ENCODE assay signal across 14 cellular contexts in genomic region chr3:66489577-66489976, GRCh38. TPM values are rescaled to one million over a fixed set of nuclear protein-coding genes. Genes with fewer than 3 reads are reported as not detected.
DNase-seq lines count a peak whose midpoint lies in the region; ATAC-seq, FAIRE-seq and TF ChIP-seq lines count a peak whose summit lies in the region.
"Had no signal": no experiment of that assay in that cellular context is flagged by ENCODE, and none has a peak within 500 bp of the region (broad histone marks: within the 10 kb centered on the region; RNA-seq: fewer than 3 reads in every experiment).

No MANE protein-coding gene starts in this region.

- no peaks in the 10 kb centered on the region for H3K79me2 ChIP-seq in mammary epithelial cell (ENCODE audit: insufficient read depth, low read length)

- H3K9ac ChIP-seq in mammary epithelial cell (ENCODE audit: insufficient read depth, low read length) (no peak overlapping the region), mesenchymal stem cell (ENCODE audit: low read length) (no peak overlapping the region)

- H3K4me1 Mint-ChIP-seq in activated CD8-positive, alpha-beta T cell treated with anti-CD3 and anti-CD28 coated beads for 36 hours (ENCODE audit: low read depth): peaks cover 64% of the 10 kb centered on the region

- H3K36me3 ChIP-seq in breast epithelium (no peaks in the 10 kb centered on the region), mammary epithelial cell (ENCODE audit: insufficient read depth, low read length) (no peaks in the 10 kb centered on the region), mesenchymal stem cell (ENCODE audit: control insufficient read depth in 1 of 2, insufficient read depth in 2 of 2, low read depth in 1 of 2, low read length in 2 of 2) (no peaks in the 10 kb centered on the region), upper lobe of left lung (no peaks in the 10 kb centered on the region)

- no peak overlapping the region for H2AK5ac ChIP-seq in mesenchymal stem cell (ENCODE audit: low read length, severe bottlenecking)

- H3K4me1 ChIP-seq in breast epithelium: peaks cover 3 to 39% of the 10 kb centered on the region in 2 donors
- H3K4me1 ChIP-seq in mammary epithelial cell (ENCODE audit: insufficient read depth, low read length): no peaks in the 10 kb centered on the region
- H3K4me1 ChIP-seq in mesenchymal stem cell (ENCODE audit: control insufficient read depth, insufficient read depth, low read depth, low read length): peaks cover 14% of the 10 kb centered on the region
- H3K4me1 ChIP-seq in upper lobe of left lung: peaks cover 50 to 93% (median 61%) of the 10 kb centered on the region in 4 donors

- H2AFZ ChIP-seq in mammary epithelial cell (ENCODE audit: low read depth, low read length): no peak overlapping the region
- no peak overlapping the region for H2AFZ ChIP-seq in mesenchymal stem cell (ENCODE audit: low read depth, low read length)

- H3K9me3 ChIP-seq in breast epithelium (no peaks in the 10 kb centered on the region), mammary epithelial cell (replicated peaks; ENCODE audit: insufficient read depth, low read length) (no peaks in the 10 kb centered on the region), mesenchymal stem cell (ENCODE audit: control insufficient read depth, low read length) (no peaks in the 10 kb centered on the region), upper lobe of left lung (no peaks in the 10 kb centered on the region)

- no peaks in the 10 kb centered on the region for H4K20me1 ChIP-seq in mammary epithelial cell (ENCODE audit: insufficient read depth, low read length)

- no peak overlapping the region for H2BK15ac ChIP-seq in mesenchymal stem cell (ENCODE audit: low read depth, poor library complexity, severe bottlenecking)

- H3K27ac ChIP-seq in breast epithelium (peak overlapping the region; percentile 75 to 93), mammary epithelial cell (ENCODE audit: insufficient read depth, low read depth, low read length) (no peak overlapping the region), mesenchymal stem cell (ENCODE audit: low read length, poor library complexity, severe bottlenecking) (no peak overlapping the region), upper lobe of left lung (peak overlapping the region in 3 of 4 donors; percentile 17 to 75 (median 73))

- ATAC-seq in activated CD8-positive, alpha-beta T cell treated with anti-CD3 and anti-CD28 coated beads for 36 hours: peak; percentile 85
- ATAC-seq in upper lobe of left lung (ENCODE audit: low FRiP score in 2 of 2): no peak
- ATAC-seq: HepG2 had no signal

- no peak for TF ChIP-seq EP300 in upper lobe of left lung (IDR thresholded peaks at IDR 0.05)

- H2BK12ac ChIP-seq in mesenchymal stem cell (ENCODE audit: low read length in 2 of 2): peak overlapping the region; percentile 56 to 99

- H2BK120ac ChIP-seq in mesenchymal stem cell (ENCODE audit: low read depth, low read length): peak overlapping the region; percentile 54

- intact Hi-C loops in breast epithelium (cut with DNase I; ENCODE audit: low total_unique reads) (no loop called here), mammary epithelial cell (cut with micrococcal nuclease) (no loop called here)
- intact Hi-C loops in activated CD8-positive, alpha-beta T cell treated with anti-CD3 and anti-CD28 coated beads for 36 hours (cut with micrococcal nuclease): no loop called here

- no peak overlapping the region for H3K4me3 ChIP-seq in breast epithelium
- H3K4me3 ChIP-seq in mammary epithelial cell (replicated peaks in 1 of 3; ENCODE audit: insufficient read depth in 1 of 3, low read depth in 2 of 3, low read length in 3 of 3): no peak overlapping the region
- H3K4me3 ChIP-seq in mesenchymal stem cell (ENCODE audit: insufficient read depth in 1 of 2, low read depth in 1 of 2, low read length in 2 of 2): no peak overlapping the region
- H3K4me3 ChIP-seq in upper lobe of left lung: no peak overlapping the region

- in situ Hi-C loops in mammary epithelial cell (cut with MboI; ENCODE audit: low sequenced_read_pairs in 2 of 2): no loop called here

- BruUV-seq in mammary epithelial cell (replicated peaks; lab: Mats Ljungman, UMichigan): no TSS peak

- H3K23ac ChIP-seq in mesenchymal stem cell (ENCODE audit: low read length in 2 of 2): no peak overlapping the region

- peak overlapping the region in 1 of 2 experiments; percentile 81 for H3K4ac ChIP-seq in mesenchymal stem cell (ENCODE audit: low read depth in 1 of 2, low read length in 2 of 2)

- DNase-seq in breast epithelium (ENCODE audit: low spot score in 2 of 2): no peak
- DNase-seq in mammary epithelial cell: no peak
- peak; percentile 70 for DNase-seq in activated CD8-positive, alpha-beta T cell treated with anti-CD3 and anti-CD28 coated beads for 36 hours
- no peak for DNase-seq in mesenchymal stem cell
- no peak for DNase-seq in upper lobe of left lung
- no peak for DNase-seq in midbrain (lab: John Stamatoyannopoulos, UW)
- no peak for DNase-seq in H54 (ENCODE audit: insufficient read length, low spot score)
- no peak for DNase-seq in NCI-H1436 (lab: John Stamatoyannopoulos, UW)
- DNase-seq: NCI-H2029 had no signal

- CTCF ChIA-PET in mammary epithelial cell (lab: Charles Lee; ENCODE audit: low non-redundant PET): no interaction called here
- CTCF ChIA-PET in activated CD8-positive, alpha-beta T cell treated with anti-CD3 and anti-CD28 coated beads for 36 hours (lab: Charles Lee): interaction anchor here (1.8 to 2.8 kb wide), 3 partner anchors 9 to 82 kb away, joined by 5 to 7 read pairs (median 6); no protein-coding TSS in a partner anchor

- H4K91ac ChIP-seq in mesenchymal stem cell (ENCODE audit: low read length): peak overlapping the region; percentile 92

- H4K8ac ChIP-seq in mesenchymal stem cell (ENCODE audit: low read length): no peak overlapping the region

- no peaks in the 10 kb centered on the region for H3K9me3 Mint-ChIP-seq in activated CD8-positive, alpha-beta T cell treated with anti-CD3 and anti-CD28 coated beads for 36 hours
- H3K9me3 Mint-ChIP-seq: memory B cell had no signal

- no peaks in the 10 kb centered on the region for H3K27me3 Mint-ChIP-seq in activated CD8-positive, alpha-beta T cell treated with anti-CD3 and anti-CD28 coated beads for 36 hours

- peak overlapping the region; percentile 55 for H3K4me3 Mint-ChIP-seq in activated CD8-positive, alpha-beta T cell treated with anti-CD3 and anti-CD28 coated beads for 36 hours
- H3K4me3 Mint-ChIP-seq: memory B cell had no signal

- H3K79me1 ChIP-seq in mesenchymal stem cell (replicated peaks; ENCODE audit: low read length, poor library complexity, severe bottlenecking): peaks cover 3% of the 10 kb centered on the region

- no peak for TF ChIP-seq CTCF in breast epithelium (IDR thresholded peaks at IDR 0.05)
- no peak for TF ChIP-seq CTCF in mammary epithelial cell (conservative IDR thresholded peaks at IDR 0.05 in 1 of 2, IDR thresholded peaks at IDR 0.05 in 1 of 2; ENCODE audit: extremely low read depth in 1 of 2, insufficient read depth in 1 of 2, low read depth in 1 of 2, low read length in 2 of 2)
- TF ChIP-seq CTCF in activated CD8-positive, alpha-beta T cell treated with anti-CD3 and anti-CD28 coated beads for 36 hours (IDR thresholded peaks at IDR 0.05): no peak
- no peak for TF ChIP-seq CTCF in upper lobe of left lung (IDR thresholded peaks at IDR 0.05)

- H3K4me2 ChIP-seq in mammary epithelial cell (ENCODE audit: insufficient read depth, low read depth, low read length) (no peak overlapping the region), mesenchymal stem cell (ENCODE audit: low read length, poor library complexity, severe bottlenecking) (no peak overlapping the region)

- no peak for FAIRE-seq in H54 (lab: Jason Lieb, UNC)
- FAIRE-seq: G401.6, HepG2, RCC 7860, TTC549 had no signal

- H3K14ac ChIP-seq in mesenchymal stem cell (ENCODE audit: low read length in 2 of 2): no peak overlapping the region

- POLR2A ChIA-PET in activated CD8-positive, alpha-beta T cell treated with anti-CD3 and anti-CD28 coated beads for 36 hours (lab: Charles Lee): interaction anchor here (1.2 to 3.2 kb wide), 4 partner anchors 9 to 21 kb away, joined by 3 to 14 read pairs (median 5); partner anchors contain the start of gene LRIG1

- H3K18ac ChIP-seq in mesenchymal stem cell (ENCODE audit: low read depth in 1 of 2, low read length in 2 of 2): peak overlapping the region; percentile 61 to 77

- no peaks in the 10 kb centered on the region for H3K27me3 ChIP-seq in breast epithelium
- no peaks in the 10 kb centered on the region for H3K27me3 ChIP-seq in mammary epithelial cell (ENCODE audit: insufficient read depth, low read length)
- H3K27me3 ChIP-seq in mesenchymal stem cell (ENCODE audit: control insufficient read depth in 1 of 2, insufficient read depth in 1 of 2, low read length in 2 of 2): no peaks in the 10 kb centered on the region
- H3K27me3 ChIP-seq in upper lobe of left lung: no peaks in the 10 kb centered on the region

- 76% methylated on average over 4 of the region's 4 CpGs for WGBS in mammary epithelial cell (ENCODE audit: low coverage, missing lambda C conversion rate)
- 72% methylated on average over 3 of the region's 4 CpGs for WGBS in mesenchymal stem cell
- 53 to 58% methylated on average over 4 of the region's 4 CpGs for whole genome bisulfite sequencing in upper lobe of left lung, 2 donors

- dilution Hi-C loops in mammary epithelial cell (cut with HindIII; ENCODE audit: low sequenced_read_pairs): no loop called here

- peak overlapping the region; percentile 89 for H3K27ac Mint-ChIP-seq in activated CD8-positive, alpha-beta T cell treated with anti-CD3 and anti-CD28 coated beads for 36 hours
- H3K27ac Mint-ChIP-seq: memory B cell had no signal

- H3K36me3 Mint-ChIP-seq in activated CD8-positive, alpha-beta T cell treated with anti-CD3 and anti-CD28 coated beads for 36 hours (ENCODE audit: low read depth): no peaks in the 10 kb centered on the region

- H2BK5ac ChIP-seq in mesenchymal stem cell (ENCODE audit: low read depth, low read length, poor library complexity, severe bottlenecking): no peak overlapping the region

- TF ChIP-seq POLR2A in breast epithelium (IDR thresholded peaks at IDR 0.05) (no peak), upper lobe of left lung (IDR thresholded peaks at IDR 0.05) (no peak), H54 (IDR thresholded peaks at IDR 0.05; ENCODE audit: low read depth, low read length) (no peak)

RNA-seq across cellular contexts. Expression of gene LRIG1, which starts 11.2 kb away (rescaled TPM):
- 100 to 1,000 TPM in 2 of 3 donors, 10 to 100 TPM in 1; 66.1 to 227 (median 131) TPM for total RNA-seq in breast epithelium
- 10 to 100 TPM; 11.7 to 15.3 TPM for total RNA-seq in mammary epithelial cell
- 10.4 TPM for polyA plus RNA-seq in mammary epithelial cell
- polyA minus RNA-seq in mammary epithelial cell: 82.8 TPM
- 10 to 100 TPM; 12.7 to 13.0 TPM for total RNA-seq in activated CD8-positive, alpha-beta T cell treated with anti-CD3 and anti-CD28 coated beads for 36 hours
- polyA plus RNA-seq in mesenchymal stem cell (2013, experiment 1 of 2): 11.6 TPM
- 12.2 TPM for polyA plus RNA-seq in mesenchymal stem cell (2013, experiment 2 of 2)
- total RNA-seq in upper lobe of left lung: 100 to 1,000 TPM in 2 of 6 donors, 10 to 100 TPM in 4; 45.2 to 119 (median 81.9) TPM

Comparison
In these comparisons a context has a peak if more than half of its experiments do, and no peak if none do; other contexts are left out.
1. H3K27ac ChIP-seq: peak in breast epithelium (2 of 2) and upper lobe of left lung (3 of 4); none in mammary epithelial cell (single experiment) and mesenchymal stem cell (single experiment).